ENCODE assay signal across 8 cellular contexts in genomic region chr5:36690041-36690941, GRCh38.
DNase-seq lines count a peak whose midpoint lies in the region; ATAC-seq and TF ChIP-seq lines count a peak whose summit lies in the region.

No MANE protein-coding gene starts in this region.

- H3K9me3 ChIP-seq in liver (ENCODE audit: control insufficient read depth in 4 of 4, low read length in 3 of 4): no peaks in the 10 kb centered on the region

- peak overlapping the region; percentile 44 to 97 (median 92) for H3K27ac ChIP-seq in dorsolateral prefrontal cortex
- H3K27ac ChIP-seq in liver (ENCODE audit: low read depth in 1 of 2, low read length in 2 of 2): no peak overlapping the region

- H3K4me1 ChIP-seq in liver (ENCODE audit: control insufficient read depth in 4 of 4, insufficient read depth in 4 of 4, low read length in 3 of 4): peaks cover 2 to 13% (median 6%) of the 10 kb centered on the region in 4 donors

- H3K27me3 ChIP-seq in dorsolateral prefrontal cortex (no peaks in the 10 kb centered on the region), liver (ENCODE audit: control insufficient read depth in 4 of 4, insufficient read depth in 4 of 4, low read length in 3 of 4) (no peaks in the 10 kb centered on the region)

- peak in 55 of 56 donors; percentile 59 to 95 (median 85) for TF ChIP-seq CTCF in dorsolateral prefrontal cortex (IDR thresholded peaks at IDR 0.05 in 54 of 56, conservative IDR thresholded peaks at IDR 0.05 in 2 of 56; ENCODE audit: low read depth in 1 of 56, partially characterized antibody in 56 of 56)
- peak; percentile 79 for TF ChIP-seq CTCF in liver (IDR thresholded peaks at IDR 0.05; ENCODE audit: low read depth, low read length, missing input control)

- peak overlapping the region in 1 of 2 donors; percentile 53 for H3K9ac ChIP-seq in liver (ENCODE audit: low read depth in 1 of 2, low read length in 2 of 2)

- DNase-seq in Ammon's horn (ENCODE audit: low spot score) (peak; percentile 86), NCI-H510A (lab: John Stamatoyannopoulos, UW) (peak; percentile 63), dorsolateral prefrontal cortex (peak; percentile 68 to 85 (median 81))
- peak; percentile 59 for DNase-seq in activated CD4-positive, alpha-beta T cell treated with anti-CD3 and anti-CD28 coated beads, Interleukin-2, amount 50 U/mL, for 1 hour
- DNase-seq in stimulated activated CD4-positive, alpha-beta T cell treated with anti-CD3 and anti-CD28 coated beads, Interleukin-2, amount 100 ng/mL, for 48 hours: peak; percentile 70 to 73

- H3K4me3 ChIP-seq in dorsolateral prefrontal cortex (peak overlapping the region; percentile 34 to 81 (median 67)), liver (ENCODE audit: low read depth in 1 of 3, low read length in 3 of 3) (peak overlapping the region in 2 of 3 donors; percentile 51 to 52)

- H3K36me3 ChIP-seq in liver (ENCODE audit: control insufficient read depth in 4 of 4, insufficient read depth in 3 of 4, low read depth in 1 of 4, low read length in 3 of 4): no peaks in the 10 kb centered on the region

- TF ChIP-seq RAD21 in liver (IDR thresholded peaks at IDR 0.05): peak; percentile 60 to 78

- intact Hi-C loops in dorsolateral prefrontal cortex (cut with DNase I): loop anchor here (2.0 to 10.0 kb wide), 7 partner anchors 83 to 615 kb away; partner anchors contain the start of genes NADK2 (in 2 of the 2), SLC1A3 (in 2 of the 2), LMBRD2 (in 1 of the 2) and SKP2 (in 1 of the 2)

- ATAC-seq in GM19043 (IDR thresholded peaks at IDR 0.05; ENCODE audit: low read depth, unreplicated experiment) (peak; percentile 55), HG03342 (IDR thresholded peaks at IDR 0.05; ENCODE audit: unreplicated experiment) (peak; percentile 73)

- 5% methylated on average over 50 of the region's 50 CpGs for WGBS in liver

TF ChIP-seq in liver, 16 proteins besides CTCF, POLR2A, EP300 and RAD21:
- no peak for TF ChIP-seq RXRA (IDR thresholded peaks at IDR 0.05)
- TF ChIP-seq JUND (IDR thresholded peaks at IDR 0.05): no peak
- no peak for TF ChIP-seq ATF3 (IDR thresholded peaks at IDR 0.05)
- no peak for TF ChIP-seq SP1 (IDR thresholded peaks at IDR 0.05)
- peak; percentile 24 for TF ChIP-seq YY1 (IDR thresholded peaks at IDR 0.05)
- no peak for TF ChIP-seq EGR1 (IDR thresholded peaks at IDR 0.05; ENCODE audit: low read depth in 2 of 2)
- peak in 1 of 2 donors; percentile 2 for TF ChIP-seq GABPA (IDR thresholded peaks at IDR 0.05 in 1 of 2, conservative IDR thresholded peaks at IDR 0.05 in 1 of 2)
- TF ChIP-seq FOXA1 (IDR thresholded peaks at IDR 0.05): no peak
- TF ChIP-seq FOXA2 (IDR thresholded peaks at IDR 0.05): no peak
- no peak for TF ChIP-seq MAX (IDR thresholded peaks at IDR 0.05)
- no peak for TF ChIP-seq HNF4G (IDR thresholded peaks at IDR 0.05)
- TF ChIP-seq HNF4A (conservative IDR thresholded peaks at IDR 0.05): no peak
- no peak for TF ChIP-seq NR2F2 (IDR thresholded peaks at IDR 0.05)
TF ChIP-seq in liver: peak in this region for 2.

Comparison
In these comparisons a context has a peak if more than half of its experiments do, and no peak if none do; other contexts are left out.
1. H3K27ac ChIP-seq: peak in dorsolateral prefrontal cortex (59 of 59); none in liver (0 of 2).
2. Peak in every context shown above with its lines, with median percentiles within 50 percentile points of each other: DNase-seq.